Comparison of ENCODE assay signal across 8 cellular contexts in the genomic region with DNA sequence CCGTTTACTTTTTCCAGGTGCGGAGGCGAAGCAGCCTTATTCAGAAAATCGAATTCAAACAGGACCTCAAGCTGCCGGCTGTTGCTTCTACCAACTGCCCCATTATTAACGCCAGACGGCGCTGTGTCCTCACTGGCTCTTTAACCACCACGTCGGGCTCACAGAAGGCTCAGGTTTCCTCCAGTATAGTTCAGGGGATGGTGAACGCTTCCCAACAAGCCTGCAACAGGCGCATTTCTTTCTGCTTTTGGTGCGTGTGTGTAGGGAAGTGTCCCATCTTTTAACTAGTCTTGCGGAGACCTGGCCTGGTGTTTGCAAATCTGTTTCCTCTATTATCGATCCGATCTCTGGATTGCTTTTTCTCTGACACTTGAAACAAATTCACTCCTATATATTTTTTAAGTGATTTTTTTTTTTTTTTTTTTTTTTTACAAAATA.
A peak's percentile ranks its signal among the peaks of the same experiment; 100 is the strongest.
DNase-seq lines count a peak whose midpoint lies in the region; ATAC-seq and TF ChIP-seq lines count a peak whose summit lies in the region.

No MANE protein-coding gene starts in this region.

- ATAC-seq in HG03025 (IDR thresholded peaks at IDR 0.05; ENCODE audit: low FRiP score, unreplicated experiment) (peak; percentile 61), HG02642 (IDR thresholded peaks at IDR 0.05; ENCODE audit: poor library complexity, unreplicated experiment) (no peak)

- CTCF ChIA-PET in GM10248 (lab: Yijun Ruan, JAX), result interaction anchor here (0.6 to 3.5 kb wide), 19 partner anchors 9 to 892 kb away, joined by 3 to 13 read pairs (median 4); no protein-coding TSS in a partner anchor

- DNase-seq in GM10248 (ENCODE audit: extremely low spot score) (peak; percentile 85), NCI-H2196 treated with DMSO at 0.1 percent for 48 hours (lab: John Stamatoyannopoulos, UW; ENCODE audit: unreplicated experiment) (peak; percentile 86), T47D (ENCODE audit: low read depth in 1 of 2, low spot score in 1 of 2) (peak; percentile 93 to 97), inferior parietal cortex (ENCODE audit: extremely low spot score) (peak; percentile 79)
- peak; percentile 18 to 39 for DNase-seq in stimulated activated CD4-positive, alpha-beta T cell treated with anti-CD3 and anti-CD28 coated beads, Interleukin-15, amount 100 ng/mL, for 1 hour (ENCODE audit: low read depth in 1 of 2, low spot score in 1 of 2)

- TF ChIP-seq CTCF in GM10248 (IDR thresholded peaks at IDR 0.05; ENCODE audit: control extremely low read depth, extremely low read depth, low read depth, missing control alignments) (peak; percentile 89), VCaP (conservative IDR thresholded peaks at IDR 0.05) (peak; percentile 97)

- POLR2A ChIA-PET in GM10248 (lab: Yijun Ruan, JAX), result interaction anchor here (0.6 kb wide), 1 partner anchor 788 kb away, joined by 4 read pairs; no protein-coding TSS in a partner anchor

- in situ Hi-C loops in T47D (cut with HindIII; ENCODE audit: low pct_unique_long_range_greater_than_20kb, low sequenced_read_pairs), result no loop called here

- peak overlapping the region; percentile 61; the same call in 1 of the 2 replicates for H3K27ac ChIP-seq in VCaP

Comparison
In these comparisons a context has a peak if more than half of its experiments do, and no peak if none do; other contexts are left out.
1. DNase-seq: peak in every context shown above with its lines; median percentile 95 in T47D; 86 in NCI-H2196 treated with DMSO at 0.1 percent for 48 hours; 85 in GM10248; 79 in inferior parietal cortex; 28 in stimulated activated CD4-positive, alpha-beta T cell treated with anti-CD3 and anti-CD28 coated beads, Interleukin-15, amount 100 ng/mL, for 1 hour.